Comparison of ENCODE assay signal across 17 cellular contexts in genomic region chr10:27359792-27360320, GRCh38.
A peak's percentile ranks its signal among the peaks of the same experiment; 100 is the strongest.
DNase-seq lines count a peak whose midpoint lies in the region; ATAC-seq, FAIRE-seq and TF ChIP-seq lines count a peak whose summit lies in the region.
"Had no signal": no experiment of that assay in that cellular context is flagged by ENCODE, and none has a peak within 500 bp of the region (broad histone marks: within the 10 kb centered on the region; RNA-seq: fewer than 3 reads in every experiment).

No MANE protein-coding gene starts in this region.

- H4K8ac ChIP-seq in neuronal stem cell (ENCODE audit: low read depth, low read length) = no peak overlapping the region

- H2BK5ac ChIP-seq in neuronal stem cell (ENCODE audit: low read length) = no peak overlapping the region

- H3K4me1 ChIP-seq in neuronal stem cell (ENCODE audit: control insufficient read depth in 2 of 2, insufficient read depth in 1 of 2, low read depth in 1 of 2, low read length in 2 of 2) = no peaks in the 10 kb centered on the region
- H3K4me1 ChIP-seq in stomach = no peaks in the 10 kb centered on the region
- H3K4me1 ChIP-seq: A549, colonic mucosa, left lung, tibial nerve had no signal

- H3K9me3 ChIP-seq in neuronal stem cell (replicated peaks in 1 of 2; ENCODE audit: control insufficient read depth in 2 of 2, insufficient read depth in 1 of 2, low read depth in 1 of 2, low read length in 2 of 2) = no peaks in the 10 kb centered on the region
- no peaks in the 10 kb centered on the region for H3K9me3 ChIP-seq in stomach
- H3K9me3 ChIP-seq: A549, colonic mucosa, left lung, tibial nerve had no signal

- H3K4me3 ChIP-seq in neuronal stem cell (ENCODE audit: low read length in 2 of 2) (no peak overlapping the region), stomach (no peak overlapping the region)
- H3K4me3 ChIP-seq: A549, colonic mucosa, left lung, skin epidermis, tibial nerve had no signal

- no peak overlapping the region for H3K4me2 ChIP-seq in neuronal stem cell (ENCODE audit: insufficient read depth, low read length, poor library complexity, severe bottlenecking)
- H3K4me2 ChIP-seq: A549, KMS-11 had no signal

- no peak overlapping the region for H3K14ac ChIP-seq in neuronal stem cell (ENCODE audit: low read length)

- no CpG with 5 or more reads among the region's 11 CpGs for WGBS in neuronal stem cell (ENCODE audit: extremely low coverage in 2 of 2, insufficient read length in 2 of 2, insufficient replicate concordance in 1 of 2), 2 donors
- 75 to 83% (median 78%) methylated on average over 8 to 11 of the region's 11 CpGs for whole genome bisulfite sequencing in stomach, 5 donors

- intact Hi-C loops in stomach (cut with DNase I; ENCODE audit: low total_unique reads) = no loop called here

- H3K18ac ChIP-seq in neuronal stem cell (ENCODE audit: low read length) = peak overlapping the region; percentile 38

- no peak overlapping the region for H2AK5ac ChIP-seq in neuronal stem cell (ENCODE audit: low read depth, low read length)

- H2AFZ ChIP-seq in neuronal stem cell (ENCODE audit: low read length) = peak overlapping the region; percentile 56

- no peak for TF ChIP-seq CTCF in stomach (IDR thresholded peaks at IDR 0.05)

- no peaks in the 10 kb centered on the region for H3K79me1 ChIP-seq in neuronal stem cell (ENCODE audit: low read depth, low read length)

- TF ChIP-seq POLR2A in GM12892 (IDR thresholded peaks at IDR 0.05; ENCODE audit: low read depth, low read length) (no peak), stomach (IDR thresholded peaks at IDR 0.05) (no peak)

- no peak overlapping the region for H3K9ac ChIP-seq in neuronal stem cell (ENCODE audit: low read depth, low read length, poor library complexity)
- H3K9ac ChIP-seq: KMS-11 had no signal

- H2BK12ac ChIP-seq in neuronal stem cell (ENCODE audit: low read length) = no peak overlapping the region

- FAIRE-seq in GM12892 (lab: Jason Lieb, UNC) = peak; percentile 56
- FAIRE-seq: islet of Langerhans had no signal

- H3K4ac ChIP-seq in neuronal stem cell (ENCODE audit: low read length) = no peak overlapping the region

- TF ChIP-seq EP300 in stomach (IDR thresholded peaks at IDR 0.05) = no peak

- H3K27ac ChIP-seq in neuronal stem cell (replicated peaks; ENCODE audit: low read length) = no peak overlapping the region
- no peak overlapping the region for H3K27ac ChIP-seq in stomach
- H3K27ac ChIP-seq: A549, colonic mucosa, epithelial cell of prostate, KMS-11, left lung, RWPE1, skin epidermis, tibial nerve had no signal

- H2BK15ac ChIP-seq in neuronal stem cell (ENCODE audit: low read length) = no peak overlapping the region

- H2BK120ac ChIP-seq in neuronal stem cell (ENCODE audit: low read depth, low read length) = no peak overlapping the region

- H4K91ac ChIP-seq in neuronal stem cell (ENCODE audit: low read depth, low read length, poor library complexity) = no peak overlapping the region

- H3K27me3 ChIP-seq in neuronal stem cell (ENCODE audit: control insufficient read depth in 3 of 3, insufficient read depth in 3 of 3, low read depth in 1 of 3, low read length in 3 of 3) (peaks cover 0 to 3% (median 0%) of the 10 kb centered on the region in 3 experiments), stomach (no peaks in the 10 kb centered on the region)
- H3K27me3 ChIP-seq: colonic mucosa, left lung, tibial nerve had no signal

- no peak overlapping the region for H3K23ac ChIP-seq in neuronal stem cell (ENCODE audit: low read depth, low read length, poor library complexity)

- H3K36me3 ChIP-seq in neuronal stem cell (replicated peaks in 1 of 2; ENCODE audit: control insufficient read depth in 2 of 2, insufficient read depth in 2 of 2, low read length in 2 of 2) = no peaks in the 10 kb centered on the region
- no peaks in the 10 kb centered on the region for H3K36me3 ChIP-seq in stomach
- H3K36me3 ChIP-seq: colonic mucosa, left lung, tibial nerve had no signal

- ATAC-seq in GM21381 (IDR thresholded peaks at IDR 0.05; ENCODE audit: unreplicated experiment) = no peak

- DNase-seq in NCI-H526 (lab: John Stamatoyannopoulos, UW) (peak; percentile 15 to 34), NCI-H526 treated with DMSO at 0.1 percent for 48 hours (lab: John Stamatoyannopoulos, UW) (no peak), GM12892 (ENCODE audit: insufficient read length) (no peak), NCI-H524 (lab: John Stamatoyannopoulos, UW) (peak; percentile 37 to 84), neuronal stem cell (ENCODE audit: low spot score) (no peak), stomach (no peak)
- DNase-seq in activated effector memory CD4-positive, alpha-beta T cell treated with anti-CD3 and anti-CD28 coated beads, Interleukin-2, amount 50 U/mL, for 16 hours = no peak

Comparison
In these comparisons a context has a peak if more than half of its experiments do, and no peak if none do; other contexts are left out.
1. DNase-seq: peak in NCI-H526 (2 of 2) and NCI-H524 (2 of 2); none in NCI-H526 treated with DMSO at 0.1 percent for 48 hours (single experiment), GM12892 (single experiment), neuronal stem cell (single experiment), stomach (single experiment) and activated effector memory CD4-positive, alpha-beta T cell treated with anti-CD3 and anti-CD28 coated beads, Interleukin-2, amount 50 U/mL, for 16 hours (single experiment).